In genomic region chr2:204335642-204336041, GRCh38 we compare ENCODE assay signal across 1 cellular context.
TF ChIP-seq lines count a peak whose summit lies in the region.

No MANE protein-coding gene starts in this region.

TF ChIP-seq in IMR-90, 13 proteins besides CTCF, POLR2A, EP300 and RAD21 (continued from another document):
- TF ChIP-seq MAZ (IDR thresholded peaks at IDR 0.05; ENCODE audit: borderline replicate concordance, low read depth, low read length) (no peak), FOS (IDR thresholded peaks at IDR 0.05; ENCODE audit: low read depth, low read length) (no peak), USF2 (IDR thresholded peaks at IDR 0.05; ENCODE audit: low read depth, low read length) (no peak)
TF ChIP-seq in IMR-90: peak in this region for 0.
